Comparison of ENCODE assay signal across 8 cellular contexts in genomic region chr3:32420138-32420981, GRCh38. TPM values are rescaled to one million over a fixed set of nuclear protein-coding genes. Genes with fewer than 3 reads are reported as not detected.
A peak's percentile ranks its signal among the peaks of the same experiment; 100 is the strongest.
DNase-seq lines count a peak whose midpoint lies in the region; ATAC-seq and TF ChIP-seq lines count a peak whose summit lies in the region.

No MANE protein-coding gene starts in this region.

- no peaks in the 10 kb centered on the region for H3K27me3 ChIP-seq in CD4-positive, alpha-beta T cell (ENCODE audit: control insufficient read depth, insufficient read depth, low read length)
- H3K27me3 ChIP-seq in SK-N-SH (ENCODE audit: insufficient read depth) = no peaks in the 10 kb centered on the region
- H3K27me3 ChIP-seq in osteoblast (ENCODE audit: insufficient read depth, low read length) = no peaks in the 10 kb centered on the region

- H3K9me3 ChIP-seq in CD4-positive, alpha-beta T cell (ENCODE audit: control insufficient read depth, low read length) = no peaks in the 10 kb centered on the region
- H3K9me3 ChIP-seq in SK-N-SH (no peaks in the 10 kb centered on the region), osteoblast (ENCODE audit: low read depth, low read length) (no peaks in the 10 kb centered on the region)

- peak overlapping the region; percentile 57; the same call in 1 of the 2 replicates for H3K9ac ChIP-seq in SK-N-SH

- intact Hi-C loops in CD4-positive, alpha-beta T cell (cut with DNase I, micrococcal nuclease) = loop anchor here (2.0 to 10.0 kb wide), 3 partner anchors 18 to 1766 kb away; no protein-coding TSS in a partner anchor

- H2AFZ ChIP-seq in SK-N-SH (ENCODE audit: low read depth) (peak overlapping the region; percentile 23), osteoblast (ENCODE audit: low read length) (no peak overlapping the region)

- peaks cover 99% of the 10 kb centered on the region for H3K4me1 Mint-ChIP-seq in CD4-positive, alpha-beta T cell (ENCODE audit: low read depth)

- H3K36me3 Mint-ChIP-seq in CD4-positive, alpha-beta T cell (ENCODE audit: low read depth) = no peaks in the 10 kb centered on the region

- H3F3A ChIP-seq in SK-N-SH (replicated peaks; ENCODE audit: insufficient read depth) = peaks cover 19% of the 10 kb centered on the region

- H3K9me3 Mint-ChIP-seq in CD4-positive, alpha-beta T cell = no peaks in the 10 kb centered on the region

- no peak for TF ChIP-seq RAD21 in SK-N-SH (IDR thresholded peaks at IDR 0.05; ENCODE audit: low read length)

- no peaks in the 10 kb centered on the region for H3K27me3 Mint-ChIP-seq in CD4-positive, alpha-beta T cell

- no peak overlapping the region for H3K4me3 ChIP-seq in SK-N-SH (ENCODE audit: low read depth in 2 of 2, low read length in 1 of 2)
- H3K4me3 ChIP-seq in epithelial cell of esophagus (ENCODE audit: low read length) = no peak overlapping the region
- H3K4me3 ChIP-seq in osteoblast (ENCODE audit: insufficient read depth, low read length) = no peak overlapping the region

- peak in 1 of 2 experiments; percentile 83; a peak in 1 of 4 replicates for TF ChIP-seq EP300 in SK-N-SH (IDR thresholded peaks at IDR 0.05; ENCODE audit: borderline replicate concordance in 1 of 2, low read depth in 1 of 2, low read length in 1 of 2)

- no peaks in the 10 kb centered on the region for H3K9me2 ChIP-seq in SK-N-SH

- H3K4me3 Mint-ChIP-seq in CD4-positive, alpha-beta T cell = peak overlapping the region; percentile 71

- DNase-seq in CD4-positive, alpha-beta T cell = peak in 1 of 10 experiments; percentile 40
- DNase-seq in SK-N-SH (no peak), epithelial cell of esophagus (ENCODE audit: low read depth) (peak; percentile 87), osteoblast (ENCODE audit: insufficient read length, low spot score, missing footprints) (peak; percentile 69), NCI-H446 (lab: John Stamatoyannopoulos, UW) (no peak), superior temporal gyrus (ENCODE audit: extremely low spot score) (no peak)

- H4K20me1 ChIP-seq in SK-N-SH (ENCODE audit: insufficient read depth) = no peaks in the 10 kb centered on the region
- no peaks in the 10 kb centered on the region for H4K20me1 ChIP-seq in osteoblast (ENCODE audit: insufficient read depth, low read length)

- POLR2A ChIA-PET in CD4-positive, alpha-beta T cell (lab: Charles Lee) = interaction anchor here (0.7 to 1.3 kb wide), 3 partner anchors 9 to 36 kb away, joined by 3 to 4 read pairs (median 3); no protein-coding TSS in a partner anchor
- POLR2A ChIA-PET in SK-N-SH (lab: Yijun Ruan, JAX) = no interaction called here

- peak overlapping the region; percentile 44 for H3K27ac ChIP-seq in CD4-positive, alpha-beta T cell (ENCODE audit: low read depth, low read length)
- H3K27ac ChIP-seq in SK-N-SH (ENCODE audit: low read depth in 2 of 2, low read length in 1 of 2) = peak overlapping the region in 1 of 2 experiments; percentile 92; a peak in 2 of 4 replicates
- no peak overlapping the region for H3K27ac ChIP-seq in osteoblast (ENCODE audit: low read depth, low read length)

- no peak for TF ChIP-seq CTCF in CD4-positive, alpha-beta T cell (IDR thresholded peaks at IDR 0.05)
- TF ChIP-seq CTCF in SK-N-SH (IDR thresholded peaks at IDR 0.05) = peak; percentile 37
- TF ChIP-seq CTCF in epithelial cell of esophagus (IDR thresholded peaks at IDR 0.05; ENCODE audit: insufficient read depth, low read depth, low read length, missing control alignments) = peak; percentile 31
- no peak for TF ChIP-seq CTCF in osteoblast (IDR thresholded peaks at IDR 0.05; ENCODE audit: extremely low read depth, low read depth, low read length)

- H3K79me2 ChIP-seq in SK-N-SH (ENCODE audit: insufficient read depth) (peaks cover 49% of the 10 kb centered on the region; the same call in 1 of the 2 replicates), osteoblast (ENCODE audit: insufficient read depth, low read length) (peaks cover 46% of the 10 kb centered on the region)

- CTCF ChIA-PET in CD4-positive, alpha-beta T cell (lab: Charles Lee) = interaction anchor here (1.0 to 1.4 kb wide), 3 partner anchors 14 to 47 kb away, joined by 3 to 5 read pairs (median 3); partner anchors contain the start of gene CMTM7
- CTCF ChIA-PET in SK-N-SH (lab: Yijun Ruan, JAX) = interaction anchor here (1.0 to 1.6 kb wide), 2 partner anchors 45 to 53 kb away, joined by 3 read pairs; no protein-coding TSS in a partner anchor

- H3K4me1 ChIP-seq in SK-N-SH (ENCODE audit: control insufficient read depth in 1 of 2, insufficient read depth in 2 of 2, low read depth in 1 of 2, low read length in 1 of 2) (peaks cover 31 to 33% of the 10 kb centered on the region in 2 experiments), osteoblast (ENCODE audit: insufficient read depth, low read length) (peaks cover 31% of the 10 kb centered on the region)

- H3K4me2 ChIP-seq in SK-N-SH (peak overlapping the region; percentile 54), osteoblast (ENCODE audit: insufficient read depth, low read length) (peak overlapping the region; percentile 17)

- 52% methylated on average over 10 of the region's 12 CpGs for WGBS in SK-N-SH (ENCODE audit: low lambda C conversion rate)

- peak; percentile 35 for ATAC-seq in CD4-positive, alpha-beta T cell (ENCODE audit: poor library complexity)
- ATAC-seq in GM18907 (IDR thresholded peaks at IDR 0.05; ENCODE audit: unreplicated experiment) = peak; percentile 88
- peak; percentile 46 for ATAC-seq in HG03097 (IDR thresholded peaks at IDR 0.05; ENCODE audit: low FRiP score, unreplicated experiment)

- H3K27ac Mint-ChIP-seq in CD4-positive, alpha-beta T cell = peak overlapping the region; percentile 95

- H3K36me3 ChIP-seq in SK-N-SH (replicated peaks in 1 of 2; ENCODE audit: control insufficient read depth in 1 of 2, insufficient read depth in 2 of 2, low read length in 1 of 2) = no peaks in the 10 kb centered on the region
- H3K36me3 ChIP-seq in osteoblast (ENCODE audit: insufficient read depth, low read length) = no peaks in the 10 kb centered on the region

TF ChIP-seq in SK-N-SH, 30 proteins besides CTCF, POLR2A, EP300 and RAD21 (continues in another document):
- no peak for TF ChIP-seq EZH2phosphoT487 (IDR thresholded peaks at IDR 0.05; ENCODE audit: borderline replicate concordance, low read depth)
- TF ChIP-seq, protein P1, sequence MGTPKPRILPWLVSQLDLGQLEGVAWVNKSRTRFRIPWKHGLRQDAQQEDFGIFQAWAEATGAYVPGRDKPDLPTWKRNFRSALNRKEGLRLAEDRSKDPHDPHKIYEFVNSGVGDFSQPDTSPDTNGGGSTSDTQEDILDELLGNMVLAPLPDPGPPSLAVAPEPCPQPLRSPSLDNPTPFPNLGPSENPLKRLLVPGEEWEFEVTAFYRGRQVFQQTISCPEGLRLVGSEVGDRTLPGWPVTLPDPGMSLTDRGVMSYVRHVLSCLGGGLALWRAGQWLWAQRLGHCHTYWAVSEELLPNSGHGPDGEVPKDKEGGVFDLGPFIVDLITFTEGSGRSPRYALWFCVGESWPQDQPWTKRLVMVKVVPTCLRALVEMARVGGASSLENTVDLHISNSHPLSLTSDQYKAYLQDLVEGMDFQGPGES (IDR thresholded peaks at IDR 0.05; ENCODE audit: low read depth, low read length) = no peak
- peak; percentile 89 for TF ChIP-seq MEF2A (IDR thresholded peaks at IDR 0.05; ENCODE audit: borderline replicate concordance, low read depth)
- no peak for TF ChIP-seq FOXJ3 (CRISPR knock-in tag; IDR thresholded peaks at IDR 0.05)
- TF ChIP-seq MAX (IDR thresholded peaks at IDR 0.05; ENCODE audit: low read depth) = 0 out of 2 replicates have a peak, but pooled peaks have one; percentile 19
- TF ChIP-seq FOXM1 (IDR thresholded peaks at IDR 0.05; ENCODE audit: low read depth) = peak; percentile 39; the same call in 1 of the 2 replicates
- TF ChIP-seq MXI1 (IDR thresholded peaks at IDR 0.05; ENCODE audit: low read depth, low read length) = no peak
- no peak for TF ChIP-seq RCOR1 (IDR thresholded peaks at IDR 0.05; ENCODE audit: low read length)
- TF ChIP-seq NRF1 (IDR thresholded peaks at IDR 0.05; ENCODE audit: low read depth, low read length) = no peak
- peak; percentile 17; the same call in 1 of the 2 replicates for TF ChIP-seq POLR2AphosphoS5 (IDR thresholded peaks at IDR 0.05; ENCODE audit: low read depth, low read length)
- TF ChIP-seq RFX5 (IDR thresholded peaks at IDR 0.05; ENCODE audit: low read length) = no peak
- peak; percentile 46 for TF ChIP-seq PBX3 (IDR thresholded peaks at IDR 0.05)
- no peak for TF ChIP-seq TAF1 (IDR thresholded peaks at IDR 0.05; ENCODE audit: borderline replicate concordance, low read depth, low read length)
- no peak for TF ChIP-seq GATA2 (CRISPR knock-in tag; IDR thresholded peaks at IDR 0.05)

RNA-seq across cellular contexts. Expression of gene CMTM7, which starts 28.7 kb away (rescaled TPM):
- 10 to 100 TPM; 31.5 to 35.2 TPM for total RNA-seq in CD4-positive, alpha-beta T cell
- polyA plus RNA-seq in SK-N-SH (2012; rRNA removed) = 50.1 and 50.7 TPM in 2 replicates
- polyA plus RNA-seq in SK-N-SH (2012; cell fraction: cytosol; rRNA removed) = 30.3 and 39.5 TPM in 2 replicates
- 32.9 and 62.3 TPM in 2 replicates for polyA plus RNA-seq in SK-N-SH (2012; cell fraction: nucleus; rRNA removed)
- 7.2 and 10.0 TPM in 2 replicates for total RNA-seq in osteoblast

Comparison
In these comparisons a context has a peak if more than half of its experiments do, and no peak if none do; other contexts are left out.
1. ATAC-seq: peak in every context shown above with its lines; median percentile 88 in GM18907; 46 in HG03097; 35 in CD4-positive, alpha-beta T cell.
2. DNase-seq: peak in epithelial cell of esophagus (single experiment) and osteoblast (single experiment); none in SK-N-SH (single experiment), NCI-H446 (0 of 2) and superior temporal gyrus (single experiment).
3. CTCF ChIP-seq: peak in SK-N-SH (single experiment) and epithelial cell of esophagus (single experiment); none in CD4-positive, alpha-beta T cell (single experiment) and osteoblast (single experiment).